ENCODE assay signal across 8 cellular contexts in genomic region chr7:106731207-106731606, GRCh38.
A peak's percentile ranks its signal among the peaks of the same experiment; 100 is the strongest.
DNase-seq lines count a peak whose midpoint lies in the region; ATAC-seq and TF ChIP-seq lines count a peak whose summit lies in the region.

No MANE protein-coding gene starts in this region.

- no peak for ATAC-seq in Right ventricle myocardium inferior
- ATAC-seq in HG03045 (IDR thresholded peaks at IDR 0.05; ENCODE audit: unreplicated experiment), result peak; percentile 85
- peak; percentile 47 for ATAC-seq in upper lobe of right lung

- no peaks in the 10 kb centered on the region for H3K27me3 ChIP-seq in left ventricle myocardium inferior (ENCODE audit: low read depth)
- no peaks in the 10 kb centered on the region for H3K27me3 ChIP-seq in upper lobe of right lung
- no peaks in the 10 kb centered on the region for H3K27me3 ChIP-seq in HAP-1 (ENCODE audit: low read depth)

- peaks cover 13% of the 10 kb centered on the region for H3K4me1 ChIP-seq in left ventricle myocardium inferior
- peaks cover 15% of the 10 kb centered on the region for H3K4me1 ChIP-seq in OCI-LY7 (ENCODE audit: insufficient read depth, low read length, poor library complexity, severe bottlenecking)
- peaks cover 24% of the 10 kb centered on the region for H3K4me1 ChIP-seq in upper lobe of right lung
- H3K4me1 ChIP-seq in HAP-1, result no peaks in the 10 kb centered on the region

- H3K4me3 Mint-ChIP-seq in Calu3 (ENCODE audit: low read depth, unreplicated experiment) (no peak overlapping the region), glutamatergic neuron (ENCODE audit: unreplicated experiment) (no peak overlapping the region)

- no peak overlapping the region for H3K27ac Mint-ChIP-seq in Calu3 (ENCODE audit: unreplicated experiment)
- no peak overlapping the region for H3K27ac Mint-ChIP-seq in glutamatergic neuron (ENCODE audit: unreplicated experiment)

- in situ Hi-C loops in HAP-1 (cut with MboI; ENCODE audit: low sequenced_read_pairs), result loop anchor here (25.0 kb wide), 1 partner anchor 544 kb away; no protein-coding TSS in a partner anchor

- H3K36me3 ChIP-seq in left ventricle myocardium inferior (no peaks in the 10 kb centered on the region), OCI-LY7 (ENCODE audit: insufficient read depth, low read length) (no peaks in the 10 kb centered on the region), upper lobe of right lung (no peaks in the 10 kb centered on the region), HAP-1 (replicated peaks) (no peaks in the 10 kb centered on the region)

- H3K4me2 ChIP-seq in OCI-LY7 (ENCODE audit: low read length), result peak overlapping the region; percentile 55

- no peak for DNase-seq in left ventricle myocardium inferior
- no peak for DNase-seq in Right ventricle myocardium inferior (ENCODE audit: missing footprints)
- DNase-seq in OCI-LY7 (ENCODE audit: low spot score), result peak; percentile 75
- DNase-seq in upper lobe of right lung, result no peak
- no peak for DNase-seq in Calu3
- no peak for DNase-seq in HAP-1 (ENCODE audit: low spot score in 2 of 2)
- DNase-seq in glutamatergic neuron, result no peak

- H4K20me1 ChIP-seq in OCI-LY7 (ENCODE audit: insufficient read depth, low read length), result no peaks in the 10 kb centered on the region

- H3K4me1 Mint-ChIP-seq in Calu3 (ENCODE audit: low read depth, unreplicated experiment) (peaks cover 24% of the 10 kb centered on the region), glutamatergic neuron (ENCODE audit: low read depth, unreplicated experiment) (peaks cover 3% of the 10 kb centered on the region)

- H3K27me3 Mint-ChIP-seq in Calu3 (ENCODE audit: unreplicated experiment) (no peaks in the 10 kb centered on the region), glutamatergic neuron (ENCODE audit: unreplicated experiment) (no peaks in the 10 kb centered on the region)

- CTCF ChIA-PET in OCI-LY7 (lab: Charles Lee; ENCODE audit: unreplicated experiment), result interaction anchor here (0.7 kb wide), 1 partner anchor 11 kb away, joined by 5 read pairs; no protein-coding TSS in a partner anchor
- CTCF ChIA-PET in Calu3 (lab: Charles Lee), result interaction anchor here (0.6 to 1.3 kb wide), 4 partner anchors 30 to 189 kb away, joined by 3 to 4 read pairs (median 3); no protein-coding TSS in a partner anchor

- H3K9me2 ChIP-seq in OCI-LY7 (ENCODE audit: insufficient read depth, low read length), result no peaks in the 10 kb centered on the region

- peak overlapping the region; percentile 9 for H3K27ac ChIP-seq in left ventricle myocardium inferior (replicated peaks)
- no peak overlapping the region for H3K27ac ChIP-seq in OCI-LY7 (ENCODE audit: low read depth, low read length, poor library complexity, severe bottlenecking)
- no peak overlapping the region for H3K27ac ChIP-seq in upper lobe of right lung

- H3K9me3 ChIP-seq in left ventricle myocardium inferior (replicated peaks) (peaks cover 9% of the 10 kb centered on the region), OCI-LY7 (ENCODE audit: low read length) (no peaks in the 10 kb centered on the region), upper lobe of right lung (no peaks in the 10 kb centered on the region), HAP-1 (no peaks in the 10 kb centered on the region)

- no TSS peak for BruUV-seq in OCI-LY7 (replicated peaks; lab: Mats Ljungman, UMichigan)
- no TSS peak for BruUV-seq in Calu3 (replicated peaks; lab: Mats Ljungman, UMichigan)

- H3K9me3 Mint-ChIP-seq in Calu3 (ENCODE audit: low read depth, unreplicated experiment), result peaks cover 3% of the 10 kb centered on the region
- H3K9me3 Mint-ChIP-seq in glutamatergic neuron (ENCODE audit: unreplicated experiment), result peaks cover 2% of the 10 kb centered on the region

- no peak overlapping the region for H2AFZ ChIP-seq in OCI-LY7 (ENCODE audit: low read length)

- H3K79me2 ChIP-seq in OCI-LY7 (ENCODE audit: insufficient read depth, low read depth, low read length), result no peaks in the 10 kb centered on the region

- no peaks in the 10 kb centered on the region for H3K36me3 Mint-ChIP-seq in Calu3 (ENCODE audit: insufficient read depth, unreplicated experiment)
- no peaks in the 10 kb centered on the region for H3K36me3 Mint-ChIP-seq in glutamatergic neuron (ENCODE audit: unreplicated experiment)

- intact Hi-C loops in left ventricle myocardium inferior (cut with micrococcal nuclease), result loop anchor here (5.0 kb wide), 1 partner anchor 179 kb away; no protein-coding TSS in a partner anchor
- intact Hi-C loops in Right ventricle myocardium inferior (cut with DNase I), result loop anchor here (10.0 kb wide), 1 partner anchor 266 kb away; no protein-coding TSS in a partner anchor
- intact Hi-C loops in OCI-LY7 (cut with micrococcal nuclease; ENCODE audit: unreplicated experiment), result no loop called here
- intact Hi-C loops in upper lobe of right lung (cut with DNase I), result no loop called here
- intact Hi-C loops in Calu3 (cut with micrococcal nuclease; ENCODE audit: unreplicated experiment), result no loop called here

- no peak for TF ChIP-seq CTCF in left ventricle myocardium inferior (IDR thresholded peaks at IDR 0.05; ENCODE audit: borderline replicate concordance)
- TF ChIP-seq CTCF in OCI-LY7 (conservative IDR thresholded peaks at IDR 0.05; ENCODE audit: low read length), result no peak
- TF ChIP-seq CTCF in upper lobe of right lung (IDR thresholded peaks at IDR 0.05), result no peak
- no peak for TF ChIP-seq CTCF in Calu3 (IDR thresholded peaks at IDR 0.05; ENCODE audit: unreplicated experiment)
- no peak for TF ChIP-seq CTCF in glutamatergic neuron (IDR thresholded peaks at IDR 0.05; ENCODE audit: partially characterized antibody, unreplicated experiment)

- H3K4me3 ChIP-seq in left ventricle myocardium inferior (no peak overlapping the region), OCI-LY7 (ENCODE audit: low read depth, low read length, poor library complexity, severe bottlenecking) (no peak overlapping the region), upper lobe of right lung (no peak overlapping the region), HAP-1 (no peak overlapping the region)

- POLR2A ChIA-PET in OCI-LY7 (lab: Charles Lee), result interaction anchor here (0.7 to 1.5 kb wide), 8 partner anchors 11 to 1869 kb away, joined by 3 to 12 read pairs (median 4); no protein-coding TSS in a partner anchor

Comparison
In these comparisons a context has a peak if more than half of its experiments do, and no peak if none do; other contexts are left out.
1. intact Hi-C loops: an anchor here in left ventricle myocardium inferior (5.0 kb wide) and Right ventricle myocardium inferior (10.0 kb wide); none called in OCI-LY7, upper lobe of right lung and Calu3.